In the genomic region with DNA sequence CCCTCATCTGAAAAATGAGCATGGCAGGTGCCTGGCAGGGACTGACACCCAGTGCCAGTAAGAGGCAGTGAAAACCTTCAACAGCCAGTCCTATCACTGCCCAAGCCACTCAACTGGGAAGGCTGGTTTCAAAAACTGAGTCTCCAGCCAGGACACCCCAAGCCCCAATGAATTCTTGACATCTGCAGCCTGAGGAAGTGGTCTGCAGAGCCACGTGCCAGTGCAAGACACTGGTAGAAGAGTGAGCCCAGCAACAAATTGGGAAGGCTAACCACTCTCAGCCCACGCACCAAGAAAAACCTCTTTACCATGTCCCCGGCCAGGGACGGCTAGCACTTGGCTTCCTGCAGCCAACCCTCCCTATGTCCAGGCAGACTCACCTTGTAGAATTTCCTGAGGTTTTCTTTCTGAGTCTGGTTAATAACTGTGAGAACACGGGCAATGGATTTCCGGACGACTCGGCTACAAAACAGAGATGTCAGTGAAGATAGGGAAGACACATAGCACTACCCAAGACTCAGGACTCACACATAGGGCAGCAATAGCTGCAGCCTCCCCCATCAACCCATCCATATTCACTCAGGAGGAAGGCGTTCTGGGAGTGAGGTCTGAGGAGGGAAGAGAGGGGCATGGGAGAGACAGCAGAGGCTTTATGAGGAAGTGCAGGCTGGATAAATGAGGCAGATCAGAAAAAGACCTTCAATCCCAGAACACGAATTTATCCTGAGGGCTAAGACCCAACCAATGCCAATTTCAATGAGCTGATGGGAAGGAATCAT, we compare ENCODE assay signal across 9 cellular contexts. TPM values are rescaled to one million over a fixed set of nuclear protein-coding genes. Genes with fewer than 3 reads are reported as not detected.
A peak's percentile ranks its signal among the peaks of the same experiment; 100 is the strongest.
DNase-seq lines count a peak whose midpoint lies in the region; ATAC-seq and TF ChIP-seq lines count a peak whose summit lies in the region.
"Had no signal": no experiment of that assay in that cellular context is flagged by ENCODE, and none has a peak within 500 bp of the region (broad histone marks: within the 10 kb centered on the region; RNA-seq: fewer than 3 reads in every experiment).

No MANE protein-coding gene starts in this region.

- no peaks in the 10 kb centered on the region for H3K27me3 ChIP-seq in MG63
- no peaks in the 10 kb centered on the region for H3K27me3 ChIP-seq in naive thymus-derived CD4-positive, alpha-beta T cell (ENCODE audit: control insufficient read depth in 2 of 2, insufficient read depth in 2 of 2, low read length in 2 of 2)

- no peaks in the 10 kb centered on the region for H3K27me3 Mint-ChIP-seq in naive thymus-derived CD4-positive, alpha-beta T cell

- H3K27ac ChIP-seq in naive thymus-derived CD4-positive, alpha-beta T cell (ENCODE audit: low read depth, low read length), result peak overlapping the region; percentile 87

- peaks cover 55% of the 10 kb centered on the region for H3K36me3 ChIP-seq in MG63
- H3K36me3 ChIP-seq in naive thymus-derived CD4-positive, alpha-beta T cell (ENCODE audit: control insufficient read depth in 2 of 3, insufficient read depth in 3 of 3, low read length in 3 of 3), result peaks cover 0 to 52% (median 6%) of the 10 kb centered on the region in 3 experiments

- peaks cover 7 to 37% (median 29%) of the 10 kb centered on the region in 7 donors for H3K4me1 Mint-ChIP-seq in naive thymus-derived CD4-positive, alpha-beta T cell

- no peaks in the 10 kb centered on the region for H3K9me3 Mint-ChIP-seq in naive thymus-derived CD4-positive, alpha-beta T cell

- H3K4me3 Mint-ChIP-seq in naive thymus-derived CD4-positive, alpha-beta T cell, result peak overlapping the region; percentile 59 to 98 (median 94)

- H3K4me3 ChIP-seq in MG63, result peak overlapping the region; percentile 73
- H3K4me3 ChIP-seq in cardiac fibroblast (replicated peaks in 1 of 2; ENCODE audit: low read depth in 2 of 2, low read length in 2 of 2), result peak overlapping the region; percentile 80 to 81
- H3K4me3 ChIP-seq in naive thymus-derived CD4-positive, alpha-beta T cell (ENCODE audit: low read length), result peak overlapping the region; percentile 88

- CTCF ChIA-PET in naive thymus-derived CD4-positive, alpha-beta T cell (lab: Charles Lee), result interaction anchor here (0.6 kb wide), 1 partner anchor 85 kb away, joined by 4 read pairs; no protein-coding TSS in a partner anchor

- peaks cover 7 to 16% of the 10 kb centered on the region in 2 donors for H3K4me1 ChIP-seq in naive thymus-derived CD4-positive, alpha-beta T cell (ENCODE audit: control insufficient read depth in 2 of 2, insufficient read depth in 2 of 2, low read length in 2 of 2)

- H3K9me3 ChIP-seq in MG63, result no peaks in the 10 kb centered on the region
- H3K9me3 ChIP-seq in naive thymus-derived CD4-positive, alpha-beta T cell (ENCODE audit: control insufficient read depth in 2 of 3, low read length in 3 of 3), result no peaks in the 10 kb centered on the region

- intact Hi-C loops in naive thymus-derived CD4-positive, alpha-beta T cell (cut with micrococcal nuclease), result loop anchor here (2.0 to 10.0 kb wide), 7 partner anchors 81 to 1953 kb away; partner anchors contain the start of genes GAPVD1 (in 1 of the 2), GOLGA1 (in 1 of the 2), PPP6C (in 1 of the 2) and PSMB7 (in 1 of the 2)

- peaks cover 4 to 26% (median 13%) of the 10 kb centered on the region in 5 donors for H3K36me3 Mint-ChIP-seq in naive thymus-derived CD4-positive, alpha-beta T cell

- H3K27ac Mint-ChIP-seq in naive thymus-derived CD4-positive, alpha-beta T cell, result peak overlapping the region; percentile 25 to 97 (median 85)

- POLR2A ChIA-PET in naive thymus-derived CD4-positive, alpha-beta T cell (lab: Charles Lee), result interaction anchor here (1.0 to 2.9 kb wide), 4 partner anchors 9 to 382 kb away, joined by 3 to 12 read pairs (median 6); partner anchors contain the start of gene HSPA5

- peak; percentile 6 for DNase-seq in CD1c-positive myeloid dendritic cell (ENCODE audit: extremely low spot score)
- no peak for DNase-seq in MG63
- DNase-seq in cardiac fibroblast (ENCODE audit: low read depth in 2 of 2), result no peak
- DNase-seq in naive thymus-derived CD4-positive, alpha-beta T cell, result no peak
- no peak for DNase-seq in stimulated activated CD4-positive, alpha-beta T cell treated with anti-CD3 and anti-CD28 coated beads, Interleukin-1b, Interleukin-23, amount 100 ng/mL, for 48 hours
- DNase-seq in left lobe of liver (ENCODE audit: low spot score), result no peak
- DNase-seq: NCI-H2227 treated with DMSO at 0.1 percent for 48 hours had no signal

- no peak for ATAC-seq in naive thymus-derived CD4-positive, alpha-beta T cell
- ATAC-seq in HG03135 (IDR thresholded peaks at IDR 0.05; ENCODE audit: unreplicated experiment) (no peak), HG02840 (IDR thresholded peaks at IDR 0.05; ENCODE audit: low FRiP score, unreplicated experiment) (no peak), left lobe of liver (no peak)

- TF ChIP-seq CTCF in cardiac fibroblast (IDR thresholded peaks at IDR 0.05; ENCODE audit: low read depth, low read length), result no peak

RNA-seq across cellular contexts. Expression of gene RPL35, which starts 1.8 kb away (rescaled TPM):
- 3,004 and 3,358 TPM in 2 replicates for total RNA-seq in MG63 (2014; rRNA removed; shearing (Covaris generic); ENCODE audit: low replicate concordance)
- 1,000 to 10,000 TPM; 1,415 to 1,987 (median 1,778) TPM for total RNA-seq in naive thymus-derived CD4-positive, alpha-beta T cell
- 1,000 to 10,000 TPM; 2,038 to 2,135 TPM for polyA plus RNA-seq in naive thymus-derived CD4-positive, alpha-beta T cell
- 386 TPM for total RNA-seq in left lobe of liver

RNA-seq across cellular contexts. Expression of gene ARPC5L, which starts 1.9 kb away (rescaled TPM):
- total RNA-seq in MG63 (2014; rRNA removed; shearing (Covaris generic); ENCODE audit: low replicate concordance), result 48.0 and 59.7 TPM in 2 replicates
- 10 to 100 TPM; 20.0 to 66.1 (median 33.1) TPM for total RNA-seq in naive thymus-derived CD4-positive, alpha-beta T cell
- 10 to 100 TPM; 36.3 to 49.2 TPM for polyA plus RNA-seq in naive thymus-derived CD4-positive, alpha-beta T cell
- total RNA-seq in left lobe of liver, result 16.4 TPM

RNA-seq across cellular contexts. Expression of gene WDR38, which starts 6.7 kb away (rescaled TPM):
- total RNA-seq in MG63 (2014; rRNA removed; shearing (Covaris generic); ENCODE audit: low replicate concordance), result not detected in 2 replicates
- not detected for total RNA-seq in naive thymus-derived CD4-positive, alpha-beta T cell
- polyA plus RNA-seq in naive thymus-derived CD4-positive, alpha-beta T cell, result not detected
- total RNA-seq in left lobe of liver, result not detected
